31 cellular contexts compared by ENCODE assay signal in genomic region chr17:4597975-4598374, GRCh38. TPM values are rescaled to one million over a fixed set of nuclear protein-coding genes. Genes with fewer than 3 reads are reported as not detected.
DNase-seq lines count a peak whose midpoint lies in the region; ATAC-seq and TF ChIP-seq lines count a peak whose summit lies in the region.
"Had no signal": no experiment of that assay in that cellular context is flagged by ENCODE, and none has a peak within 500 bp of the region (broad histone marks: within the 10 kb centered on the region; RNA-seq: fewer than 3 reads in every experiment).

No MANE protein-coding gene starts in this region.

- no peaks in the 10 kb centered on the region for H4K20me1 ChIP-seq in GM23338 (replicated peaks; ENCODE audit: insufficient read depth)

- H3K36me3 Mint-ChIP-seq in GM23338 (ENCODE audit: low read depth) (no peaks in the 10 kb centered on the region), chondrocyte (ENCODE audit: low read depth) (no peaks in the 10 kb centered on the region)
- H3K36me3 Mint-ChIP-seq: activated naive CD8-positive, alpha-beta T cell had no signal

- 0 out of 2 replicates have a peak overlapping the region, but pooled peaks have one; percentile 14 for H3K27ac ChIP-seq in GM23338 (ENCODE audit: low read depth)
- peak overlapping the region; percentile 70 to 85 for H3K27ac ChIP-seq in right atrium auricular region
- peak overlapping the region; percentile 55 to 91 for H3K27ac ChIP-seq in ovary
- H3K27ac ChIP-seq: ascending aorta, epithelial cell of prostate, GM23248, neutrophil, SK-N-MC, VCaP had no signal

- no peaks in the 10 kb centered on the region for H3K36me3 ChIP-seq in GM23338 (ENCODE audit: insufficient read depth)
- H3K36me3 ChIP-seq in right atrium auricular region, result no peaks in the 10 kb centered on the region
- no peaks in the 10 kb centered on the region for H3K36me3 ChIP-seq in ovary
- H3K36me3 ChIP-seq: ascending aorta, neutrophil had no signal

- H3K27me3 ChIP-seq in GM23338 (ENCODE audit: insufficient read depth) (no peaks in the 10 kb centered on the region), right atrium auricular region (no peaks in the 10 kb centered on the region), ovary (no peaks in the 10 kb centered on the region)
- H3K27me3 ChIP-seq: ascending aorta had no signal

- H3K4me3 ChIP-seq in GM23338 (no peak overlapping the region), right atrium auricular region (no peak overlapping the region), ovary (no peak overlapping the region)
- H3K4me3 ChIP-seq: ascending aorta, GM23248, lung, SK-N-MC had no signal

- no peak for TF ChIP-seq POLR2A in ovary (IDR thresholded peaks at IDR 0.05)

- H3K27me3 Mint-ChIP-seq in GM23338 (ENCODE audit: insufficient read depth, low read depth, poor library complexity) (peaks cover 17% of the 10 kb centered on the region), chondrocyte (ENCODE audit: low read depth) (no peaks in the 10 kb centered on the region)
- H3K27me3 Mint-ChIP-seq: activated naive CD8-positive, alpha-beta T cell had no signal

- ATAC-seq in GM23338, result no peak
- ATAC-seq in GM19463 (IDR thresholded peaks at IDR 0.05; ENCODE audit: unreplicated experiment), result no peak
- ATAC-seq in HG02852 (IDR thresholded peaks at IDR 0.05; ENCODE audit: unreplicated experiment), result no peak

- H3K9me2 ChIP-seq in GM23338 (ENCODE audit: insufficient read depth), result no peaks in the 10 kb centered on the region

- H3K4me3 Mint-ChIP-seq in GM23338 (no peak overlapping the region; the same call in 2 of the 3 replicates), chondrocyte (ENCODE audit: unreplicated experiment) (no peak overlapping the region)
- H3K4me3 Mint-ChIP-seq: activated naive CD8-positive, alpha-beta T cell; T-helper 2 cell treated with Interferon-gamma antibody and Interleukin-4, amounts not matched to agents 5 μg/mL and 100 μg/mL, for 36 hours had no signal

- H3K4me1 ChIP-seq in GM23338 (ENCODE audit: insufficient read depth) (peaks cover 28% of the 10 kb centered on the region), right atrium auricular region (peaks cover 0 to 29% of the 10 kb centered on the region in 2 donors), ovary (ENCODE audit: insufficient read depth) (peaks cover 19% of the 10 kb centered on the region)
- H3K4me1 ChIP-seq: ascending aorta had no signal

- H3K9me3 ChIP-seq in right atrium auricular region (no peaks in the 10 kb centered on the region), ovary (no peaks in the 10 kb centered on the region)
- H3K9me3 ChIP-seq: ascending aorta, neutrophil had no signal

- no peaks in the 10 kb centered on the region for H3K9me3 Mint-ChIP-seq in GM23338
- H3K9me3 Mint-ChIP-seq in chondrocyte (ENCODE audit: low read depth), result no peaks in the 10 kb centered on the region
- H3K9me3 Mint-ChIP-seq: activated T-helper 2 cell treated with anti-CD3 and anti-CD28 coated beads, Interferon-gamma antibody, Interleukin-2, Interleukin-4, amounts not matched to agents 10 μg/mL and 5 μg/mL and 100 μg/mL, durations not matched to agents 14 hours and 24 hours and 36 hours; T-helper 2 cell treated with Interferon-gamma antibody and Interleukin-4, amounts not matched to agents 5 μg/mL and 100 μg/mL, for 36 hours had no signal

- intact Hi-C loops in ovary (cut with DNase I) (no loop called here), posterior vena cava (cut with DNase I) (no loop called here)

- TF ChIP-seq CTCF in GM23338 (conservative IDR thresholded peaks at IDR 0.05; ENCODE audit: low read depth in 2 of 2), result no peak
- TF ChIP-seq CTCF in chondrocyte (IDR thresholded peaks at IDR 0.05), result no peak
- TF ChIP-seq CTCF in right atrium auricular region (IDR thresholded peaks at IDR 0.05), result no peak
- TF ChIP-seq CTCF in ovary (IDR thresholded peaks at IDR 0.05), result no peak

- H3K27ac Mint-ChIP-seq in GM23338 (peak overlapping the region; percentile 55; the same call in 1 of the 2 replicates), chondrocyte (ENCODE audit: unreplicated experiment) (no peak overlapping the region)
- H3K27ac Mint-ChIP-seq: activated naive CD8-positive, alpha-beta T cell; activated T-helper 2 cell treated with anti-CD3 and anti-CD28 coated beads, Interferon-gamma antibody, Interleukin-2, Interleukin-4, amounts not matched to agents 10 μg/mL and 5 μg/mL and 100 μg/mL, durations not matched to agents 14 hours and 24 hours and 36 hours; T-helper 2 cell treated with Interferon-gamma antibody and Interleukin-4, amounts not matched to agents 5 μg/mL and 100 μg/mL, for 36 hours had no signal

- WGBS in ovary, 3 donors, result 81 to 88% (median 84%) methylated on average over 13 of the region's 13 CpGs

- H3K79me2 ChIP-seq in GM23338 (replicated peaks; ENCODE audit: insufficient read depth), result no peaks in the 10 kb centered on the region

- DNase-seq in GM23338 (ENCODE audit: low spot score), result no peak
- DNase-seq in chondrocyte (ENCODE audit: low spot score), result peak; percentile 69
- no peak for DNase-seq in right atrium auricular region (ENCODE audit: low spot score)
- peak in 1 of 5 donors; percentile 43 for DNase-seq in ovary
- DNase-seq in posterior vena cava (ENCODE audit: low spot score), result no peak
- DNase-seq in 8988T, result no peak
- DNase-seq: activated CD4-positive, alpha-beta T cell treated with anti-CD3 and anti-CD28 coated beads, Interleukin-2, amount 50 U/mL, for 4 hours; activated CD8-positive, alpha-beta memory T cell treated with anti-CD3 and anti-CD28 coated beads, Interleukin-2, amount 50 U/mL, for 48 hours; cerebellar nuclear complex; foreskin fibroblast; GDM1; GM23248; Karpas-422; MV-4-11; NCI-H1694; NCI-H2171 treated with DMSO at 0.1 percent for 48 hours; NCI-H526; RPMI8226; substantia nigra had no signal

- H3K4me1 Mint-ChIP-seq in GM23338, result peaks cover 39% of the 10 kb centered on the region
- peaks cover 20% of the 10 kb centered on the region for H3K4me1 Mint-ChIP-seq in chondrocyte (ENCODE audit: low read depth)

- H3K4me2 ChIP-seq in GM23338, result no peak overlapping the region

- H3F3A ChIP-seq in GM23338 (replicated peaks; ENCODE audit: low read depth), result 0 out of 2 replicates have a peak, but pooled peaks cover 9% of the 10 kb centered on the region

- H2AFZ ChIP-seq in GM23338, result no peak overlapping the region
- H2AFZ ChIP-seq: GM23248 had no signal

- TF ChIP-seq EP300 in ovary (IDR thresholded peaks at IDR 0.05), result no peak

TF ChIP-seq in GM23338, 12 proteins besides CTCF, POLR2A, EP300 and RAD21 (continues in another document):
- TF ChIP-seq CREB1 (CRISPR knock-in tag; IDR thresholded peaks at IDR 0.05; ENCODE audit: low read depth) (no peak), ZNF114 (CRISPR knock-in tag; IDR thresholded peaks at IDR 0.05) (no peak)

RNA-seq across cellular contexts. Expression of gene SMTNL2, which starts 13.6 kb away (rescaled TPM):
- total RNA-seq in GM23338 (2014; rRNA removed; shearing (Covaris generic)), result 1.7 and 4.3 TPM in 2 replicates
- polyA plus RNA-seq in GM23338 (2016; fragmentation: Nextera tagmentation; extraction: Ambion mirVana), result 1.3 and 3.1 TPM in 2 replicates
- 0.32 to 0.36 TPM in 2 of 3 replicates, not detected in the other for total RNA-seq in chondrocyte
- total RNA-seq in right atrium auricular region, result 10 to 100 TPM; 21.1 to 41.6 TPM
- total RNA-seq in ovary, result 10 to 100 TPM in 5 of 7 donors, 1 to 10 TPM in 2; 3.7 to 34.3 (median 17.8) TPM
- polyA plus RNA-seq in ovary, result 1 to 10 TPM; 4.7 to 4.8 TPM
- total RNA-seq in posterior vena cava, result 1 to 10 TPM; 2.0 to 3.0 TPM
- total RNA-seq: activated T-helper 2 cell treated with anti-CD3 and anti-CD28 coated beads, Interferon-gamma antibody, Interleukin-2, Interleukin-4, amounts not matched to agents 10 μg/mL and 5 μg/mL and 100 μg/mL, durations not matched to agents 14 hours and 24 hours and 36 hours; GM23248 had no signal
- polyA plus RNA-seq: BJ, GM23248 had no signal

RNA-seq across cellular contexts. Expression of gene GGT6, which starts 37.6 kb away (rescaled TPM):
- 0.24 TPM in 1 of 2 replicates, not detected in the other for total RNA-seq in GM23338 (2014; rRNA removed; shearing (Covaris generic))
- polyA plus RNA-seq in GM23338 (2016; fragmentation: Nextera tagmentation; extraction: Ambion mirVana) (0.12 TPM in 1 of 2 replicates, not detected in the other), ovary (under 1 TPM; 0.08 to 0.36 TPM)
- total RNA-seq in chondrocyte (not detected in 3 replicates), right atrium auricular region (not detected), ovary (10 to 100 TPM in 1 of 7 donors, 1 to 10 TPM in 4, under 1 TPM in 2; 0.58 to 31.5 (median 1.5) TPM), posterior vena cava (not detected)
- total RNA-seq: activated T-helper 2 cell treated with anti-CD3 and anti-CD28 coated beads, Interferon-gamma antibody, Interleukin-2, Interleukin-4, amounts not matched to agents 10 μg/mL and 5 μg/mL and 100 μg/mL, durations not matched to agents 14 hours and 24 hours and 36 hours; ascending aorta; GM23248 had no signal
- polyA plus RNA-seq: BJ, GM23248 had no signal

RNA-seq across cellular contexts. Expression of gene MYBBP1A, which starts 42.8 kb away (rescaled TPM):
- total RNA-seq in GM23338 (2014; rRNA removed; shearing (Covaris generic)), result 169 and 213 TPM in 2 replicates
- 66.4 and 70.7 TPM in 2 replicates for polyA plus RNA-seq in GM23338 (2016; fragmentation: Nextera tagmentation; extraction: Ambion mirVana)
- total RNA-seq in chondrocyte, result 33.6 to 58.2 TPM (median 36.4 TPM) in 3 replicates
- 10 to 100 TPM; 19.6 to 25.8 TPM for total RNA-seq in right atrium auricular region
- 10 to 100 TPM; 18.5 to 71.4 (median 46.4) TPM for total RNA-seq in ovary
- 10 to 100 TPM; 12.7 to 24.3 TPM for polyA plus RNA-seq in ovary
- total RNA-seq in posterior vena cava, result 10 to 100 TPM; 37.9 to 41.0 TPM

RNA-seq across cellular contexts. Expression of gene ALOX15, which starts 43.5 kb away (rescaled TPM):
- 1.1 and 1.4 TPM in 2 replicates for total RNA-seq in GM23338 (2014; rRNA removed; shearing (Covaris generic))
- polyA plus RNA-seq in GM23338 (2016; fragmentation: Nextera tagmentation; extraction: Ambion mirVana) (0.28 and 1.2 TPM in 2 replicates), ovary (under 1 TPM; 0.17 to 0.58 TPM)
- total RNA-seq in chondrocyte (0.15 TPM in 1 of 3 replicates, not detected in the others), right atrium auricular region (10 to 100 TPM; 16.9 to 65.0 TPM), ovary (1 to 10 TPM in 2 of 7 donors, under 1 TPM in 2, not detected in 3; 0.07 to 4.1 (median 1.4) TPM), posterior vena cava (not detected)
- total RNA-seq: activated T-helper 2 cell treated with anti-CD3 and anti-CD28 coated beads, Interferon-gamma antibody, Interleukin-2, Interleukin-4, amounts not matched to agents 10 μg/mL and 5 μg/mL and 100 μg/mL, durations not matched to agents 14 hours and 24 hours and 36 hours; ascending aorta; GM23248 had no signal
- polyA plus RNA-seq: BJ, GM23248 had no signal

Comparison
In these comparisons a context has a peak if more than half of its experiments do, and no peak if none do; other contexts are left out.
1. H3K27ac ChIP-seq: peak in every context shown above with its lines; median percentile 78 in right atrium auricular region; 73 in ovary; 14 in GM23338.